ENCODE assay signal across 28 cellular contexts in genomic region chr5:6387970-6388369, GRCh38.
"Had no signal": no experiment of that assay in that cellular context is flagged by ENCODE, and none has a peak within 500 bp of the region (broad histone marks: within the 10 kb centered on the region; RNA-seq: fewer than 3 reads in every experiment).

No MANE protein-coding gene starts in this region.

- DNase-seq: stimulated activated CD4-positive, alpha-beta T cell treated with anti-CD3 and anti-CD28 coated beads, Interleukin-2, amount 100 ng/mL, for 24 hours; stimulated activated CD4-positive, alpha-beta T cell treated with anti-CD3 and anti-CD28 coated beads, Interleukin-2, amount 100 ng/mL, for 48 hours; stimulated activated CD4-positive, alpha-beta T cell treated with anti-CD3 and anti-CD28 coated beads, Interleukin-4, amount 100 ng/mL, for 1 hour; stimulated activated CD4-positive, alpha-beta T cell treated with anti-CD3 and anti-CD28 coated beads, Interleukin-4, amount 100 ng/mL, for 24 hours; stimulated activated CD8-positive, alpha-beta memory T cell treated with anti-CD3 and anti-CD28 coated beads, Interleukin-4, amount 100 ng/mL, for 48 hours; stimulated activated naive B cell treated with anti-CD40 and anti-IgM and Interleukin-4, amounts not matched to agents 10 μg/mL and 1 μg/mL and 100 μg/mL, for 72 hours; stimulated activated naive CD4-positive, alpha-beta T cell; stimulated activated naive CD4-positive, alpha-beta T cell treated with Interleukin-2 at 50 U/mL for 16 hours; stimulated activated naive CD8-positive, alpha-beta T cell treated with anti-CD3 and anti-CD28 coated beads, Interleukin-15, amount 100 ng/mL, for 72 hours; stimulated activated naive CD8-positive, alpha-beta T cell treated with anti-CD3 and anti-CD28 coated beads, Interleukin-15, Interleukin-2, amounts not matched to agents 100 U/mL and 50 U/mL, for 24 hours; stomach; substantia nigra; testis; thyroid gland; tibial artery; transverse colon; trophoblast cell; upper lobe of left lung; upper lobe of right lung; uterus had no signal

- H3K4me3 ChIP-seq: stomach, suprapubic skin, testis, thoracic aorta, thyroid gland, tibial artery, tibial nerve, transverse colon, upper lobe of left lung, upper lobe of right lung, uterus, vagina had no signal

- H3K9me3 ChIP-seq: stomach, suprapubic skin, testis, thoracic aorta, thyroid gland, tibial artery, tibial nerve, transverse colon, upper lobe of left lung, upper lobe of right lung, uterus, vagina had no signal

- H3K36me3 Mint-ChIP-seq: stimulated activated effector memory CD8-positive, alpha-beta T cell treated with anti-CD3 and anti-CD28 coated beads, Interleukin-12 subunit alpha, Interleukin-12 subunit beta, amount 100 ng/mL, for 72 hours; type B pancreatic cell had no signal

- H3K27ac ChIP-seq: stomach, suprapubic skin, testis, thoracic aorta, thyroid gland, tibial artery, tibial nerve, transverse colon, upper lobe of left lung, upper lobe of right lung, uterus, vagina had no signal

- H3K4me3 Mint-ChIP-seq: stimulated activated effector memory CD8-positive, alpha-beta T cell treated with anti-CD3 and anti-CD28 coated beads, Interleukin-12 subunit alpha, Interleukin-12 subunit beta, amount 100 ng/mL, for 72 hours; stimulated activated memory B cell treated with anti-CD40 and anti-IgM and Interleukin-4, amounts not matched to agents 10 μg/mL and 1 μg/mL and 100 μg/mL, for 72 hours; stimulated activated naive B cell treated with anti-CD40 and anti-IgM and Interleukin-4, amounts not matched to agents 10 μg/mL and 1 μg/mL and 100 μg/mL, for 72 hours; stimulated activated naive CD8-positive, alpha-beta T cell treated with anti-CD3 and anti-CD28 coated beads, Interleukin-15, amount 100 ng/mL, for 72 hours; stimulated activated naive CD8-positive, alpha-beta T cell treated with anti-CD3 and anti-CD28 coated beads, Interleukin-15, Interleukin-2, amounts not matched to agents 100 ng/mL and 50 ng/mL, for 24 hours; type B pancreatic cell had no signal

- H3K27ac Mint-ChIP-seq: stimulated activated effector memory CD8-positive, alpha-beta T cell treated with anti-CD3 and anti-CD28 coated beads, Interleukin-12 subunit alpha, Interleukin-12 subunit beta, amount 100 ng/mL, for 72 hours; stimulated activated memory B cell treated with anti-CD40 and anti-IgM and Interleukin-4, amounts not matched to agents 10 μg/mL and 1 μg/mL and 100 μg/mL, for 72 hours; stimulated activated naive B cell treated with anti-CD40 and anti-IgM and Interleukin-4, amounts not matched to agents 10 μg/mL and 1 μg/mL and 100 μg/mL, for 72 hours; stimulated activated naive CD8-positive, alpha-beta T cell treated with anti-CD3 and anti-CD28 coated beads, Interleukin-15, amount 100 ng/mL, for 72 hours; stimulated activated naive CD8-positive, alpha-beta T cell treated with anti-CD3 and anti-CD28 coated beads, Interleukin-15, Interleukin-2, amounts not matched to agents 100 ng/mL and 50 ng/mL, for 24 hours; type B pancreatic cell had no signal

- H3K4me1 ChIP-seq: stomach, suprapubic skin, testis, thyroid gland, tibial artery, tibial nerve, transverse colon, upper lobe of left lung, upper lobe of right lung, uterus, vagina had no signal

- H3K27me3 ChIP-seq: testis, thyroid gland, upper lobe of left lung, uterus, vagina had no signal

- H3K9me3 Mint-ChIP-seq: stimulated activated effector memory CD8-positive, alpha-beta T cell treated with anti-CD3 and anti-CD28 coated beads, Interleukin-12 subunit alpha, Interleukin-12 subunit beta, amount 100 ng/mL, for 72 hours; stimulated activated memory B cell treated with anti-CD40 and anti-IgM and Interleukin-4, amounts not matched to agents 10 μg/mL and 1 μg/mL and 100 μg/mL, for 72 hours; stimulated activated naive CD8-positive, alpha-beta T cell treated with anti-CD3 and anti-CD28 coated beads, Interleukin-15, Interleukin-2, amounts not matched to agents 100 ng/mL and 50 ng/mL, for 24 hours; type B pancreatic cell had no signal

- H3K4me1 Mint-ChIP-seq: stimulated activated effector memory CD8-positive, alpha-beta T cell treated with anti-CD3 and anti-CD28 coated beads, Interleukin-12 subunit alpha, Interleukin-12 subunit beta, amount 100 ng/mL, for 72 hours; stimulated activated memory B cell treated with anti-CD40 and anti-IgM and Interleukin-4, amounts not matched to agents 10 μg/mL and 1 μg/mL and 100 μg/mL, for 72 hours; stimulated activated naive B cell treated with anti-CD40 and anti-IgM and Interleukin-4, amounts not matched to agents 10 μg/mL and 1 μg/mL and 100 μg/mL, for 72 hours; stimulated activated naive CD8-positive, alpha-beta T cell treated with anti-CD3 and anti-CD28 coated beads, Interleukin-15, amount 100 ng/mL, for 72 hours had no signal

- H3K36me3 ChIP-seq: stomach, suprapubic skin, thoracic aorta, thyroid gland, tibial artery, tibial nerve, transverse colon, upper lobe of left lung, upper lobe of right lung, uterus, vagina had no signal

- ATAC-seq: stimulated activated effector memory CD8-positive, alpha-beta T cell treated with anti-CD3 and anti-CD28 coated beads, Interleukin-12 subunit alpha, Interleukin-12 subunit beta, amount 100 ng/mL, for 72 hours; stimulated activated memory B cell treated with anti-CD40 and anti-IgM and Interleukin-4, amounts not matched to agents 10 μg/mL and 1 μg/mL and 100 μg/mL, for 72 hours; stimulated activated naive B cell treated with anti-CD40 and anti-IgM and Interleukin-4, amounts not matched to agents 10 μg/mL and 1 μg/mL and 100 μg/mL, for 72 hours; stimulated activated naive CD8-positive, alpha-beta T cell treated with anti-CD3 and anti-CD28 coated beads, Interleukin-15, amount 100 ng/mL, for 72 hours; stimulated activated naive CD8-positive, alpha-beta T cell treated with anti-CD3 and anti-CD28 coated beads, Interleukin-15, Interleukin-2, amounts not matched to agents 100 U/mL and 50 U/mL, for 24 hours; upper lobe of right lung had no signal
